In the genomic region with DNA sequence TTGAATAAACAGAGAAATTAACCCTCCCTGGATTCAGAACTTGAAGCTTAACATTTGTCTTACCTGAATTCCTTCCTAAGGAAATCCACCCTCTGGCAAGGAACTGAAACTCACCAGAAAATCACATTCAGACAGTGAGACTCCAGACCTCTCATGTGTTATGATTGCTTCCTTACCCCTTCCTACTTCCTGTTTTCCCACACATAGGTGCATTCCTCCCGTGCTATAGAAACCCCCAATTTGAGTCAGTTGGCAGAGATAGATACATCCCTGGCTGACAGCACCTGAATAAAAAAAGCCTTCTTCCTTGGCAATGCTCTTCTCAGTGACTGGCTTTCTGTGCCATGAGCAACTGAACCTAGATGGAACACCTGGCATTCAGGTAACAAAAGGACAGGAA, we compare ENCODE assay signal across 23 cellular contexts.
"Had no signal": no experiment of that assay in that cellular context is flagged by ENCODE, and none has a peak within 500 bp of the region (broad histone marks: within the 10 kb centered on the region; RNA-seq: fewer than 3 reads in every experiment).

No MANE protein-coding gene starts in this region.

- H3K27me3 ChIP-seq: cardiac muscle cell, hepatocyte, right lobe of liver, tibial artery had no signal

- H2AFZ ChIP-seq: hepatocyte had no signal

- H3K36me3 ChIP-seq: cardiac muscle cell, right lobe of liver, tibial artery had no signal

- H3K4me2 ChIP-seq: hepatocyte had no signal

- H3K79me2 ChIP-seq: hepatocyte had no signal

- H3K4me3 ChIP-seq: cardiac muscle cell, hepatocyte, lung, right lobe of liver, skin epidermis, tibial artery had no signal

- FAIRE-seq: frontal cortex had no signal

- H3K27ac ChIP-seq: cardiac muscle cell, hepatocyte, right lobe of liver, skin epidermis, tibial artery had no signal

- DNase-seq: activated CD4-positive, alpha-beta memory T cell treated with anti-CD3 and anti-CD28 coated beads for 36 hours; activated CD4-positive, alpha-beta T cell treated with anti-CD3 and anti-CD28 coated beads for 4 hours; activated CD4-positive, CD25-positive, alpha-beta regulatory T cell; activated naive CD4-positive, alpha-beta T cell treated with anti-CD3 and anti-CD28 coated beads for 36 hours; activated naive CD8-positive, alpha-beta T cell treated with anti-CD3 and anti-CD28 coated beads, Interleukin-2, amount 50 U/mL, for 24 hours; activated T-cell treated with anti-CD3 and anti-CD28 coated beads, Interleukin-2, amount 50 U/mL, for 48 hours; effector CD4-positive, alpha-beta T cell; glutamatergic neuron; immature natural killer cell; naive thymus-derived CD4-positive, alpha-beta T cell; occipital lobe; right lobe of liver; stimulated activated CD4-positive, alpha-beta T cell treated with anti-CD3 and anti-CD28 coated beads, Interleukin-1b, Interleukin-23, amount 100 ng/mL, for 48 hours; substantia nigra; T1000; tibial artery had no signal

- H3K4me1 ChIP-seq: right lobe of liver, tibial artery had no signal

- ATAC-seq: activated naive CD8-positive, alpha-beta T cell treated with anti-CD3 and anti-CD28 coated beads, Interleukin-2, amount 50 U/mL, for 24 hours; esophagus mucosa; left lobe of liver; naive thymus-derived CD4-positive, alpha-beta T cell; right lobe of liver had no signal

- H3K9me3 ChIP-seq: right lobe of liver had no signal
